ENCODE assay signal across 8 cellular contexts in the genomic region with DNA sequence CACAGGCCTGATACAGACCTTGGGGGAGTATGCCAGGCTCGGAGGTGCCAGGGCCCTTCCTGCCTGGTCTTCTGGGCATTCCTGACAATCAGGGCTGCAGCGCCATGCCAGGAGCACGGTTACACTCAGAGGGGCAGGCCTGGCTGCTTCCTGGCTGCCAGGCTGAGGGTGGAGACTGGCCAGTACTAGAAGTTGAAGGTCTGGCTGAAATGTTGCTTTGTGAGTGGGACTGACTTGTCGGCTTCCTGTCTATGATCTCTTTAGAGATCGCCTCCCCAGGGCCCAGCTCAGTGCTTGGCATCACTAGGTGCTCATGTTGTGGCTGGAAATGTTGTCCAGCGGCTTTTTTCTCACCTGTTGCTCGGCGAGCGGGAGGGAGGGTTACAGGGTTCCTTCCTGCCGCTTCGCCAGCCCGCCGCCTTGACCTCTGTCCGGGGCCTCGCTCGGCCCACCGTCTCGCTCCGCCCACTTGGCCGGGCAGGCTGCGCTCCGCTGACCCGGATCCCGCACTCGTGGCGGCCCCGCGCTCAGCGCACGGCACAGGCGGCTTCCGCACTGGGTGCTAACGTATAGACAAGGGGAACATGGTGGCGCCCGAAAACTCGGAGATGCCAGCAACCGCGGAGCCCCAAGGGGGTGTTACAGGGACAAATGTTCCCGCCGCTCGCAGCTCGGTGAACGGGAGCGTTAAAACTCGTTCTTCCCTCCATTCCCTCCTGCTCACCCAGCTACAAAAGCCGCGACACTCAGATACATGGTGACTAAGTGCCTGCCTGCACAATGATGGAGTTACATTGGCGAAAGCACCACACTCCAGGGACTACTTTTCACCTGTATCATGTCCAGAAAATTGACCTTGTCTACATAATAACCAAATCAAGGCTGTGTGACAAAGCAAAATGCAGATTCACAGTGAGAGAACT. TPM values are rescaled to one million over a fixed set of nuclear protein-coding genes. Genes with fewer than 3 reads are reported as not detected.
DNase-seq lines count a peak whose midpoint lies in the region; ATAC-seq and FAIRE-seq lines count a peak whose summit lies in the region.

No MANE protein-coding gene starts in this region.

- H3K4me1 ChIP-seq in iPS-18a (ENCODE audit: control insufficient read depth, low read depth, low read length) (no peaks in the 10 kb centered on the region), small intestine (ENCODE audit: control insufficient read depth in 2 of 2, insufficient read depth in 1 of 2, low read depth in 1 of 2, low read length in 1 of 2) (no peaks in the 10 kb centered on the region)

- no peak for FAIRE-seq in small intestine (lab: Jason Lieb, UNC)

- peak overlapping the region; percentile 17 for H3K4me3 ChIP-seq in iPS-18a (ENCODE audit: low read length)
- peak overlapping the region in 1 of 2 donors; percentile 8 for H3K4me3 ChIP-seq in small intestine (ENCODE audit: low read depth in 1 of 2, low read length in 2 of 2)

- peak overlapping the region; percentile 58 for H3K4me3 Mint-ChIP-seq in activated naive CD8-positive, alpha-beta T cell treated with anti-CD3 and anti-CD28 coated beads, Interleukin-2, amount 50 U/mL, for 24 hours

- H3K36me3 ChIP-seq in iPS-18a (ENCODE audit: control insufficient read depth, low read depth, low read length) (peaks cover 17% of the 10 kb centered on the region), small intestine (ENCODE audit: control insufficient read depth in 2 of 2, insufficient read depth in 2 of 2, low read length in 2 of 2) (peaks cover 2 to 7% of the 10 kb centered on the region in 2 donors)

- no peaks in the 10 kb centered on the region for H3K9me3 ChIP-seq in iPS-18a (ENCODE audit: control insufficient read depth, low read depth, low read length)
- no peaks in the 10 kb centered on the region for H3K9me3 ChIP-seq in small intestine (ENCODE audit: control insufficient read depth, low read depth)

- WGBS in small intestine, 3 donors = 26 to 38% (median 34%) methylated on average over 48 of the region's 48 CpGs

- no peaks in the 10 kb centered on the region for H3K9me3 Mint-ChIP-seq in activated naive CD8-positive, alpha-beta T cell treated with anti-CD3 and anti-CD28 coated beads, Interleukin-2, amount 50 U/mL, for 24 hours

- peak; percentile 71 for ATAC-seq in HG02798 (IDR thresholded peaks at IDR 0.05; ENCODE audit: poor library complexity, unreplicated experiment)
- peak; percentile 37 for ATAC-seq in activated naive CD8-positive, alpha-beta T cell treated with anti-CD3 and anti-CD28 coated beads, Interleukin-2, amount 50 U/mL, for 24 hours

- H3K27me3 ChIP-seq in iPS-18a (ENCODE audit: control insufficient read depth, insufficient read depth, low read length) (peaks cover 15% of the 10 kb centered on the region), small intestine (ENCODE audit: control insufficient read depth in 2 of 2, insufficient read depth in 2 of 2, low read length in 2 of 2) (no peaks in the 10 kb centered on the region)

- peaks cover 9% of the 10 kb centered on the region for H3K4me1 Mint-ChIP-seq in activated naive CD8-positive, alpha-beta T cell treated with anti-CD3 and anti-CD28 coated beads, Interleukin-2, amount 50 U/mL, for 24 hours

- H3K27ac ChIP-seq in iPS-18a (ENCODE audit: low read length) (no peak overlapping the region), small intestine (ENCODE audit: low read depth in 1 of 2, low read length in 1 of 2) (no peak overlapping the region)

- peak overlapping the region; percentile 5 for H3K27ac Mint-ChIP-seq in activated naive CD8-positive, alpha-beta T cell treated with anti-CD3 and anti-CD28 coated beads, Interleukin-2, amount 50 U/mL, for 24 hours

- no peak overlapping the region for H3K9ac ChIP-seq in iPS-18a (ENCODE audit: low read length)

- peaks cover 18% of the 10 kb centered on the region for H3K27me3 Mint-ChIP-seq in activated naive CD8-positive, alpha-beta T cell treated with anti-CD3 and anti-CD28 coated beads, Interleukin-2, amount 50 U/mL, for 24 hours

- H3K36me3 Mint-ChIP-seq in activated naive CD8-positive, alpha-beta T cell treated with anti-CD3 and anti-CD28 coated beads, Interleukin-2, amount 50 U/mL, for 24 hours (ENCODE audit: low read depth) = no peaks in the 10 kb centered on the region

- DNase-seq in activated CD4-positive, alpha-beta T cell treated with anti-CD3 and anti-CD28 coated beads for 48 hours = peak; percentile 29
- DNase-seq in activated CD4-positive, alpha-beta T cell treated with anti-CD3 and anti-CD28 coated beads for 1 hour = no peak
- DNase-seq in activated naive CD8-positive, alpha-beta T cell treated with anti-CD3 and anti-CD28 coated beads, Interleukin-2, amount 50 U/mL, for 24 hours = peak; percentile 30
- peak; percentile 17 for DNase-seq in small intestine
- no peak for DNase-seq in NCI-H2171 (lab: John Stamatoyannopoulos, UW)
- DNase-seq in NK-92 treated with Interleukin-12 subunit alpha and Interleukin-12 subunit beta, amount 100 ng/mL, for 24 hours (lab: John Stamatoyannopoulos, UW) = no peak

RNA-seq across cellular contexts. Expression of gene PAPLN, which starts 32.7 kb away (rescaled TPM):
- polyA plus RNA-seq in small intestine = 1 to 10 TPM in 2 of 3 donors, under 1 TPM in 1; 0.45 to 3.0 (median 1.1) TPM

Comparison
In these comparisons a context has a peak if more than half of its experiments do, and no peak if none do; other contexts are left out.
1. DNase-seq: peak in activated CD4-positive, alpha-beta T cell treated with anti-CD3 and anti-CD28 coated beads for 48 hours (single experiment), activated naive CD8-positive, alpha-beta T cell treated with anti-CD3 and anti-CD28 coated beads, Interleukin-2, amount 50 U/mL, for 24 hours (single experiment) and small intestine (single experiment); none in activated CD4-positive, alpha-beta T cell treated with anti-CD3 and anti-CD28 coated beads for 1 hour (single experiment), NCI-H2171 (single experiment) and NK-92 treated with Interleukin-12 subunit alpha and Interleukin-12 subunit beta, amount 100 ng/mL, for 24 hours (single experiment).